Comparison of ENCODE assay signal across 10 cellular contexts in the genomic region with DNA sequence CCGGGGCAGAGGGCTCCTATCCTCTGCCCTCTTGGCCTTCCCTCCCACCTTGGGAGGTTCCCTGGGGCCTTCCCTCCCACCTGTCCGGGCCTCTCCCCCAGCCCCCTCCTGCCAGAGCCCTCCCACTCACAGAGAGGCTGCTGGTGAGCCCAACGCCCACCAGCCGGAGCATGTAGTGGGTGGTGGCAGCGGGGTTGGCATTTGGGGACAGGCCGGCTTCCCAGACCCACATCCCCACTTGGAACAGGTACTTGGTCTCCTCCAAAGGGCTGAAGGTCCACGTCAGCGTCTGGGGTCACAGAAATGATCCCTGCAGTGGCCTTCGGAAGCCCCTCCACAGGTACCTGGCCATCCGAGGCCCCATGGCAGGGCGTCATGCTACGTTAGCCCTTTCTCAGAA. TPM values are rescaled to one million over a fixed set of nuclear protein-coding genes. Genes with fewer than 3 reads are reported as not detected.
"Had no signal": no experiment of that assay in that cellular context is flagged by ENCODE, and none has a peak within 500 bp of the region (broad histone marks: within the 10 kb centered on the region; RNA-seq: fewer than 3 reads in every experiment).

No MANE protein-coding gene starts in this region.

- H3K36me3 ChIP-seq: HAP-1 had no signal

- FAIRE-seq: K562 had no signal

- H3K27ac ChIP-seq: GM23248, HL-60 had no signal

- H3K4me1 ChIP-seq: HAP-1 had no signal

- ATAC-seq: HCT116, K562 had no signal

- DNase-seq: GM23248, GOT3, H7, IMR-90 had no signal

- H3K4me3 ChIP-seq: GM23248, HAP-1, K562 had no signal

- H3K9me3 ChIP-seq: HAP-1 had no signal

RNA-seq across cellular contexts. Expression of a gene that starts 19.3 kb away (rescaled TPM):
- total RNA-seq: GM23248, H7, HT1080, IMR-90, K562 had no signal
- polyA plus RNA-seq: IMR-90, K562 had no signal

RNA-seq across cellular contexts. Expression of a gene that starts 28.8 kb away (rescaled TPM):
- total RNA-seq: GM23248, H4, H7, HT1080, IMR-90 had no signal
- polyA plus RNA-seq: GM23248, IMR-90 had no signal

RNA-seq across cellular contexts. Expression of a gene that starts 37.1 kb away (rescaled TPM):
- total RNA-seq: GM23248, H4, H7, HT1080, IMR-90 had no signal
- polyA plus RNA-seq: GM23248, IMR-90 had no signal

RNA-seq across cellular contexts. Expression of a gene that starts 38.7 kb away (rescaled TPM):
- total RNA-seq: GM23248, H4, HT1080, IMR-90 had no signal
- polyA plus RNA-seq: GM23248, IMR-90, K562 had no signal
